13 cellular contexts compared by ENCODE assay signal in genomic region chr22:23837496-23837859, GRCh38. TPM values are rescaled to one million over a fixed set of nuclear protein-coding genes. Genes with fewer than 3 reads are reported as not detected.
DNase-seq lines count a peak whose midpoint lies in the region; ATAC-seq and TF ChIP-seq lines count a peak whose summit lies in the region.
"Had no signal": no experiment of that assay in that cellular context is flagged by ENCODE, and none has a peak within 500 bp of the region (broad histone marks: within the 10 kb centered on the region; RNA-seq: fewer than 3 reads in every experiment).

No MANE protein-coding gene starts in this region.

- CTCF ChIA-PET in activated naive CD4-positive, alpha-beta T cell treated with anti-CD3 and anti-CD28 coated beads, Interleukin-2, amount 10 ng/mL, durations not matched to agents 7 days and 5 days (lab: Charles Lee) = interaction anchor here (0.9 to 1.4 kb wide), 3 partner anchors 51 to 69 kb away, joined by 3 to 5 read pairs (median 3); partner anchors contain the start of gene SMARCB1
- CTCF ChIA-PET in OCI-LY7 (lab: Charles Lee; ENCODE audit: unreplicated experiment) = interaction anchor here (1.4 kb wide), 1 partner anchor 32 kb away, joined by 3 read pairs; no protein-coding TSS in a partner anchor

- no peak overlapping the region for H2AFZ ChIP-seq in OCI-LY7 (ENCODE audit: low read length)

- no peaks in the 10 kb centered on the region for H3K9me3 ChIP-seq in OCI-LY7 (ENCODE audit: low read length)
- H3K9me3 ChIP-seq: BE2C had no signal

- DNase-seq in activated naive CD4-positive, alpha-beta T cell treated with anti-CD3 and anti-CD28 coated beads, Interleukin-2, amount 10 ng/mL, durations not matched to agents 7 days and 5 days = no peak
- no peak for DNase-seq in activated naive CD4-positive, alpha-beta T cell treated with anti-CD3 and anti-CD28 coated beads, Interleukin-2, amount 50 U/mL, for 72 hours (ENCODE audit: low spot score in 2 of 2)
- DNase-seq in OCI-LY7 (ENCODE audit: low spot score) = no peak
- peak; percentile 30 for DNase-seq in left ventricle myocardium superior
- DNase-seq in dermis blood vessel endothelial cell = no peak
- DNase-seq: BE2C, cerebellar nuclear complex, NCI-H510A treated with DMSO at 0.1 percent for 48 hours had no signal

- no peaks in the 10 kb centered on the region for H3K9me2 ChIP-seq in OCI-LY7 (ENCODE audit: insufficient read depth, low read length)

- TF ChIP-seq CTCF in OCI-LY7 (conservative IDR thresholded peaks at IDR 0.05; ENCODE audit: low read length) = no peak

- no peaks in the 10 kb centered on the region for H3K79me2 ChIP-seq in OCI-LY7 (ENCODE audit: insufficient read depth, low read depth, low read length)

- no peaks in the 10 kb centered on the region for H3K9me3 Mint-ChIP-seq in activated naive CD4-positive, alpha-beta T cell treated with anti-CD3 and anti-CD28 coated beads, Interleukin-2, amount 10 ng/mL, durations not matched to agents 7 days and 5 days
- H3K9me3 Mint-ChIP-seq in activated naive CD4-positive, alpha-beta T cell treated with anti-CD3 and anti-CD28 coated beads, Interleukin-2, amount 50 U/mL, for 72 hours = no peaks in the 10 kb centered on the region
- H3K9me3 Mint-ChIP-seq in stimulated activated memory B cell treated with anti-CD40 and anti-IgM and Interleukin-4, amounts not matched to agents 10 μg/mL and 1 μg/mL and 100 μg/mL, for 72 hours = no peaks in the 10 kb centered on the region

- no TSS peak for BruUV-seq in OCI-LY7 (replicated peaks; lab: Mats Ljungman, UMichigan)

- POLR2A ChIA-PET in OCI-LY7 (lab: Charles Lee) = interaction anchor here (1.6 kb wide), 1 partner anchor 14 kb away, joined by 5 read pairs; no protein-coding TSS in a partner anchor

- H3K4me3 Mint-ChIP-seq in activated naive CD4-positive, alpha-beta T cell treated with anti-CD3 and anti-CD28 coated beads, Interleukin-2, amount 10 ng/mL, durations not matched to agents 7 days and 5 days = peak overlapping the region; percentile 94
- H3K4me3 Mint-ChIP-seq in stimulated activated memory B cell treated with anti-CD40 and anti-IgM and Interleukin-4, amounts not matched to agents 10 μg/mL and 1 μg/mL and 100 μg/mL, for 72 hours = peak overlapping the region; percentile 89

- intact Hi-C loops in OCI-LY7 (cut with micrococcal nuclease; ENCODE audit: unreplicated experiment) (loop anchor here (5.0 kb wide), 1 partner anchor 50 kb away; the partner anchor contains the start of gene SMARCB1), left ventricle myocardium superior (cut with micrococcal nuclease) (no loop called here)

- H4K20me1 ChIP-seq in OCI-LY7 (ENCODE audit: insufficient read depth, low read length) = no peaks in the 10 kb centered on the region

- H3K4me2 ChIP-seq in OCI-LY7 (ENCODE audit: low read length) = peak overlapping the region; percentile 91

- peaks cover 25% of the 10 kb centered on the region for H3K4me1 Mint-ChIP-seq in activated naive CD4-positive, alpha-beta T cell treated with anti-CD3 and anti-CD28 coated beads, Interleukin-2, amount 10 ng/mL, durations not matched to agents 7 days and 5 days
- peaks cover 64% of the 10 kb centered on the region for H3K4me1 Mint-ChIP-seq in stimulated activated memory B cell treated with anti-CD40 and anti-IgM and Interleukin-4, amounts not matched to agents 10 μg/mL and 1 μg/mL and 100 μg/mL, for 72 hours

- H3K4me1 ChIP-seq in OCI-LY7 (ENCODE audit: insufficient read depth, low read length, poor library complexity, severe bottlenecking) = peaks cover 46% of the 10 kb centered on the region
- H3K4me1 ChIP-seq: BE2C had no signal

- ATAC-seq in activated naive CD4-positive, alpha-beta T cell treated with anti-CD3 and anti-CD28 coated beads, Interleukin-2, amount 50 U/mL, for 72 hours = no peak
- ATAC-seq in left ventricle myocardium superior (no peak), GM18502 (IDR thresholded peaks at IDR 0.05; ENCODE audit: poor library complexity, unreplicated experiment) (no peak), HG02642 (IDR thresholded peaks at IDR 0.05; ENCODE audit: poor library complexity, unreplicated experiment) (no peak)
- ATAC-seq in stimulated activated memory B cell treated with anti-CD40 and anti-IgM and Interleukin-4, amounts not matched to agents 10 μg/mL and 1 μg/mL and 100 μg/mL, for 72 hours = no peak
- ATAC-seq: sciatic nerve had no signal

- H3K27me3 Mint-ChIP-seq in activated naive CD4-positive, alpha-beta T cell treated with anti-CD3 and anti-CD28 coated beads, Interleukin-2, amount 10 ng/mL, durations not matched to agents 7 days and 5 days = peaks cover 20% of the 10 kb centered on the region
- no peaks in the 10 kb centered on the region for H3K27me3 Mint-ChIP-seq in stimulated activated memory B cell treated with anti-CD40 and anti-IgM and Interleukin-4, amounts not matched to agents 10 μg/mL and 1 μg/mL and 100 μg/mL, for 72 hours

- H3K36me3 Mint-ChIP-seq in activated naive CD4-positive, alpha-beta T cell treated with anti-CD3 and anti-CD28 coated beads, Interleukin-2, amount 10 ng/mL, durations not matched to agents 7 days and 5 days = peaks cover 11% of the 10 kb centered on the region
- peaks cover 7% of the 10 kb centered on the region in 2 donors for H3K36me3 Mint-ChIP-seq in activated naive CD4-positive, alpha-beta T cell treated with anti-CD3 and anti-CD28 coated beads, Interleukin-2, amount 50 U/mL, for 72 hours
- peaks cover 7% of the 10 kb centered on the region for H3K36me3 Mint-ChIP-seq in stimulated activated memory B cell treated with anti-CD40 and anti-IgM and Interleukin-4, amounts not matched to agents 10 μg/mL and 1 μg/mL and 100 μg/mL, for 72 hours

- H3K27ac ChIP-seq in OCI-LY7 (ENCODE audit: low read depth, low read length, poor library complexity, severe bottlenecking) = peak overlapping the region; percentile 83

- peak overlapping the region; percentile 69 for H3K4me3 ChIP-seq in OCI-LY7 (ENCODE audit: low read depth, low read length, poor library complexity, severe bottlenecking)
- H3K4me3 ChIP-seq: lung had no signal

- H3K27ac Mint-ChIP-seq in activated naive CD4-positive, alpha-beta T cell treated with anti-CD3 and anti-CD28 coated beads, Interleukin-2, amount 10 ng/mL, durations not matched to agents 7 days and 5 days = no peak overlapping the region
- no peak overlapping the region for H3K27ac Mint-ChIP-seq in activated naive CD4-positive, alpha-beta T cell treated with anti-CD3 and anti-CD28 coated beads, Interleukin-2, amount 50 U/mL, for 72 hours
- peak overlapping the region; percentile 88 for H3K27ac Mint-ChIP-seq in stimulated activated memory B cell treated with anti-CD40 and anti-IgM and Interleukin-4, amounts not matched to agents 10 μg/mL and 1 μg/mL and 100 μg/mL, for 72 hours

- H3K36me3 ChIP-seq in OCI-LY7 (ENCODE audit: insufficient read depth, low read length) = peaks cover 51% of the 10 kb centered on the region

RNA-seq across cellular contexts. Expression of gene DERL3, which starts 1.3 kb away (rescaled TPM):
- 1 to 10 TPM; 5.1 to 7.3 TPM for total RNA-seq in activated naive CD4-positive, alpha-beta T cell treated with anti-CD3 and anti-CD28 coated beads, Interleukin-2, amount 50 U/mL, for 72 hours
- total RNA-seq in OCI-LY7 (2014; rRNA removed; shearing (Covaris generic)) = 34.6 and 44.6 TPM in 2 replicates
- total RNA-seq in OCI-LY7 (2022) (52.1 and 64.1 TPM in 2 replicates), left ventricle myocardium superior (2.1 TPM), dermis blood vessel endothelial cell (0.68 and 1.3 TPM in 2 replicates)

RNA-seq across cellular contexts. Expression of gene SLC2A11, which starts 20.2 kb away (rescaled TPM):
- total RNA-seq in activated naive CD4-positive, alpha-beta T cell treated with anti-CD3 and anti-CD28 coated beads, Interleukin-2, amount 50 U/mL, for 72 hours = 1 to 10 TPM; 6.3 to 8.1 TPM
- total RNA-seq in OCI-LY7 (2014; rRNA removed; shearing (Covaris generic)) = 16.0 and 16.4 TPM in 2 replicates
- 41.6 and 50.2 TPM in 2 replicates for total RNA-seq in OCI-LY7 (2022)
- total RNA-seq in left ventricle myocardium superior = 25.3 TPM
- 4.7 and 6.0 TPM in 2 replicates for total RNA-seq in dermis blood vessel endothelial cell

RNA-seq across cellular contexts. Expression of gene SMARCB1, which starts 50.7 kb away (rescaled TPM):
- 10 to 100 TPM; 51.9 to 72.7 TPM for total RNA-seq in activated naive CD4-positive, alpha-beta T cell treated with anti-CD3 and anti-CD28 coated beads, Interleukin-2, amount 50 U/mL, for 72 hours
- total RNA-seq in OCI-LY7 (2014; rRNA removed; shearing (Covaris generic)) = 265 and 297 TPM in 2 replicates
- total RNA-seq in OCI-LY7 (2022) (242 and 252 TPM in 2 replicates), left ventricle myocardium superior (48.5 TPM), dermis blood vessel endothelial cell (24.5 and 45.8 TPM in 2 replicates)

RNA-seq across cellular contexts. Expression of gene MIF, which starts 56.7 kb away (rescaled TPM):
- total RNA-seq in activated naive CD4-positive, alpha-beta T cell treated with anti-CD3 and anti-CD28 coated beads, Interleukin-2, amount 50 U/mL, for 72 hours = 1,000 to 10,000 TPM in 1 of 2 donors, 100 to 1,000 TPM in 1; 919 to 1,364 TPM
- total RNA-seq in OCI-LY7 (2014; rRNA removed; shearing (Covaris generic)) = 861 and 1,440 TPM in 2 replicates
- total RNA-seq in OCI-LY7 (2022) = 1,078 and 1,202 TPM in 2 replicates
- total RNA-seq in left ventricle myocardium superior = 270 TPM
- 153 and 274 TPM in 2 replicates for total RNA-seq in dermis blood vessel endothelial cell

Comparison
In these comparisons a context has a peak if more than half of its experiments do, and no peak if none do; other contexts are left out.
1. RNA of gene DERL3, which starts 1.3 kb away (total RNA-seq): 34.6 to 64.1 TPM in OCI-LY7; 5.1 to 7.3 TPM in activated naive CD4-positive, alpha-beta T cell treated with anti-CD3 and anti-CD28 coated beads, Interleukin-2, amount 50 U/mL, for 72 hours, 2.1 TPM in left ventricle myocardium superior (single experiment) and 0.68 to 1.3 TPM in dermis blood vessel endothelial cell; every median in the first group is over 4 times any median in the second.